In genomic region chr3:105791134-105791533, GRCh38 we compare ENCODE assay signal across 8 cellular contexts.
DNase-seq lines count a peak whose midpoint lies in the region; ATAC-seq and TF ChIP-seq lines count a peak whose summit lies in the region.
"Had no signal": no experiment of that assay in that cellular context is flagged by ENCODE, and none has a peak within 500 bp of the region (broad histone marks: within the 10 kb centered on the region; RNA-seq: fewer than 3 reads in every experiment).

No MANE protein-coding gene starts in this region.

- ATAC-seq in heart left ventricle: peak in 1 of 4 donors; percentile 10

- no peak for TF ChIP-seq POLR2A in heart left ventricle (IDR thresholded peaks at IDR 0.05)

- intact Hi-C loops in heart left ventricle (cut with DNase I): loop anchor here in 3 of 10 donors (5.0 kb wide), 2 partner anchors 46 to 76 kb away; partner anchors contain the start of gene CBLB (in 3 of the 3)

- TF ChIP-seq CTCF in heart left ventricle (IDR thresholded peaks at IDR 0.05): no peak

- no peaks in the 10 kb centered on the region for H3K27me3 ChIP-seq in heart left ventricle

- no peaks in the 10 kb centered on the region for H3K36me3 ChIP-seq in heart left ventricle

- peaks cover 0 to 5% (median 0%) of the 10 kb centered on the region in 12 donors for H3K9me3 ChIP-seq in heart left ventricle

- peaks cover 6 to 70% (median 45%) of the 10 kb centered on the region in 12 donors for H3K4me1 ChIP-seq in heart left ventricle

- peak; percentile 68 for DNase-seq in ELR (ENCODE audit: low read depth)
- peak; percentile 84 for DNase-seq in amniotic epithelial cell (ENCODE audit: low read depth)
- DNase-seq in heart left ventricle: no peak
- DNase-seq in smooth muscle cell of the brain vasculature (ENCODE audit: low read depth, low spot score): peak; percentile 41
- no peak for DNase-seq in NOMO-1 treated with dmso at 0.1 percent for 144 hours (lab: John Stamatoyannopoulos, UW; ENCODE audit: unreplicated experiment)
- DNase-seq in epidermal melanocyte (ENCODE audit: insufficient read length, low spot score): no peak
- DNase-seq in central memory CD4-positive, alpha-beta T cell: no peak
- DNase-seq: activated CD8-positive, alpha-beta memory T cell treated with anti-CD3 and anti-CD28 coated beads, Interleukin-2, amount 50 U/mL, for 4 hours had no signal

- H3K27ac ChIP-seq in heart left ventricle: peak overlapping the region; percentile 56 to 85 (median 80)

- 51 to 68% (median 60%) methylated on average over 4 of the region's 4 CpGs for WGBS in heart left ventricle, 4 donors

- peak overlapping the region in 1 of 12 donors; percentile 22 for H3K4me3 ChIP-seq in heart left ventricle

Comparison
In these comparisons a context has a peak if more than half of its experiments do, and no peak if none do; other contexts are left out.
1. DNase-seq: peak in ELR (single experiment), amniotic epithelial cell (single experiment) and smooth muscle cell of the brain vasculature (single experiment); none in heart left ventricle (0 of 5), NOMO-1 treated with dmso at 0.1 percent for 144 hours (single experiment), epidermal melanocyte (single experiment) and central memory CD4-positive, alpha-beta T cell (single experiment).